ENCODE assay signal across 1 cellular context in the genomic region with DNA sequence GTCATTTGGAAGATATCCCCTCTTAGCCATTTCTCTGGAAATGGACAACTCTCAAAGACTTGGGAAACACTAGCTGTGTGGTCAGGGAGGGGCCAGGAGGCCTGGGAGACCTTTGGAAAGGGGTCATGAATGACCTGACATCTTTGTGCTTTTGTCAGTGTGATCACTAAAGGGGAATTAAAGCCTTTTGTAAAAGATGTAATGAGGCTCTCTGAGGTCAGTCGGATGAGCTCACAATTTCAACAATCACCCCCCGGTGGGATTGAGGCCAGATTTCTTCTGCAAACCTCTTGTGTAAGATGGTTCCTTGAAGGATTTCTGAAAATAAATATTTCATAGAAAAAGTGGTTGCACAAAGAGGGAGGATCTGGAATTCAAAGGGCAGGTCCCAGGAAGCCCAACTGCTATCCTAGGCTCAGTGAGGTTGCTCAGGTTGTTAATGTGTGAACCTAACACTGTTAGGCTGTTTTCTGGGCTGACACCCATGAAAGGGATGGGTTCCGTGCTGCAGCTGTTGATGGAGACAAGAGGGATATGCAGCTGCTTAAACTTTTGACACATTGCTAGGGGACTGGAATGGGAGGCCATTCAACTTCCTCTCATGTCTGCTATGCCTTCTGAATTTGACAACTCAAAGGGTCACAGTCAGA.
TF ChIP-seq lines count a peak whose summit lies in the region.

No MANE protein-coding gene starts in this region.

TF ChIP-seq in WTC11, 78 proteins besides CTCF, POLR2A, EP300 and RAD21:
- TF ChIP-seq ZBTB21 (CRISPR knock-in tag; IDR thresholded peaks at IDR 0.05; ENCODE audit: borderline replicate concordance), result no peak
- 0 out of 2 replicates have a peak, but pooled peaks have one; percentile 24 for TF ChIP-seq ETV6 (CRISPR knock-in tag; IDR thresholded peaks at IDR 0.05)
